ENCODE assay signal across 8 cellular contexts in genomic region chr16:87956169-87956770, GRCh38. TPM values are rescaled to one million over a fixed set of nuclear protein-coding genes. Genes with fewer than 3 reads are reported as not detected.
DNase-seq lines count a peak whose midpoint lies in the region; ATAC-seq and TF ChIP-seq lines count a peak whose summit lies in the region.

No MANE protein-coding gene starts in this region.

- H3K27me3 ChIP-seq in heart left ventricle, result no peaks in the 10 kb centered on the region

- 21 to 37% (median 29%) methylated on average over 11 to 13 of the region's 13 CpGs for WGBS in heart left ventricle, 4 donors

- H3K9me3 ChIP-seq in heart left ventricle, result no peaks in the 10 kb centered on the region

- DNase-seq in NOMO-1 (lab: John Stamatoyannopoulos, UW; ENCODE audit: unreplicated experiment in 2 of 2), result peak; percentile 46 to 76
- peak; percentile 72 for DNase-seq in activated T-helper 1 cell treated with anti-CD3 and anti-CD28 coated beads, Interleukin-12 subunit alpha, Interleukin-12 subunit beta, Interleukin-2, Interleukin-4 antibody, amounts not matched to agents 30 ng/mL and 10 ng/mL and 1 ng/mL, durations not matched to agents 14 hours and 24 hours and 36 hours (ENCODE audit: low spot score)
- DNase-seq in heart left ventricle, result peak; percentile 62 to 72 (median 68)
- peak; percentile 43 to 47 for DNase-seq in stimulated activated CD4-positive, alpha-beta T cell treated with anti-CD3 and anti-CD28 coated beads, Interleukin-1b, Interleukin-23, amount 100 ng/mL, for 4 hours (ENCODE audit: low read depth in 2 of 2)
- no peak for DNase-seq in GOT3 (lab: John Stamatoyannopoulos, UW)
- DNase-seq in NCI-H69 (lab: John Stamatoyannopoulos, UW), result no peak
- no peak for DNase-seq in NCI-H1436 treated with DMSO at 0.1 percent for 48 hours (lab: John Stamatoyannopoulos, UW)

- peak overlapping the region; percentile 78 for H3K4me3 Mint-ChIP-seq in activated T-helper 1 cell treated with anti-CD3 and anti-CD28 coated beads, Interleukin-12 subunit alpha, Interleukin-12 subunit beta, Interleukin-2, Interleukin-4 antibody, amounts not matched to agents 30 ng/mL and 10 ng/mL and 1 ng/mL, durations not matched to agents 14 hours and 24 hours and 36 hours

- H3K4me1 Mint-ChIP-seq in activated T-helper 1 cell treated with anti-CD3 and anti-CD28 coated beads, Interleukin-12 subunit alpha, Interleukin-12 subunit beta, Interleukin-2, Interleukin-4 antibody, amounts not matched to agents 30 ng/mL and 10 ng/mL and 1 ng/mL, durations not matched to agents 14 hours and 24 hours and 36 hours (ENCODE audit: low read depth), result peaks cover 62% of the 10 kb centered on the region

- no peak for TF ChIP-seq POLR2A in heart left ventricle (IDR thresholded peaks at IDR 0.05)

- H3K27me3 Mint-ChIP-seq in activated T-helper 1 cell treated with anti-CD3 and anti-CD28 coated beads, Interleukin-12 subunit alpha, Interleukin-12 subunit beta, Interleukin-2, Interleukin-4 antibody, amounts not matched to agents 30 ng/mL and 10 ng/mL and 1 ng/mL, durations not matched to agents 14 hours and 24 hours and 36 hours (ENCODE audit: insufficient read depth), result no peaks in the 10 kb centered on the region

- peaks cover 0 to 74% (median 39%) of the 10 kb centered on the region in 12 donors for H3K4me1 ChIP-seq in heart left ventricle

- peaks cover 27% of the 10 kb centered on the region for H3K36me3 Mint-ChIP-seq in activated T-helper 1 cell treated with anti-CD3 and anti-CD28 coated beads, Interleukin-12 subunit alpha, Interleukin-12 subunit beta, Interleukin-2, Interleukin-4 antibody, amounts not matched to agents 30 ng/mL and 10 ng/mL and 1 ng/mL, durations not matched to agents 14 hours and 24 hours and 36 hours (ENCODE audit: low read depth)

- H3K36me3 ChIP-seq in heart left ventricle, result peaks cover 0 to 9% (median 0%) of the 10 kb centered on the region in 9 donors

- H3K4me3 ChIP-seq in heart left ventricle, result peak overlapping the region in 7 of 12 donors; percentile 21 to 44 (median 36)

- H3K9me3 Mint-ChIP-seq in activated T-helper 1 cell treated with anti-CD3 and anti-CD28 coated beads, Interleukin-12 subunit alpha, Interleukin-12 subunit beta, Interleukin-2, Interleukin-4 antibody, amounts not matched to agents 30 ng/mL and 10 ng/mL and 1 ng/mL, durations not matched to agents 14 hours and 24 hours and 36 hours, result no peaks in the 10 kb centered on the region

- peak overlapping the region; percentile 19 to 99 (median 56) for H3K27ac ChIP-seq in heart left ventricle

- intact Hi-C loops in activated T-helper 1 cell treated with anti-CD3 and anti-CD28 coated beads, Interleukin-12 subunit alpha, Interleukin-12 subunit beta, Interleukin-2, Interleukin-4 antibody, amounts not matched to agents 30 ng/mL and 10 ng/mL and 1 ng/mL, durations not matched to agents 14 hours and 24 hours and 36 hours (cut with micrococcal nuclease), result loop anchor here (1.0 to 10.0 kb wide), 5 partner anchors 25 to 749 kb away; partner anchors contain the start of genes CTU2 and RNF166
- intact Hi-C loops in heart left ventricle (cut with DNase I), result loop anchor here in 1 of 10 donors (10.0 kb wide), 1 partner anchor 579 kb away; no protein-coding TSS in a partner anchor

- TF ChIP-seq CTCF in heart left ventricle (IDR thresholded peaks at IDR 0.05), result no peak

- ATAC-seq in GM19023 (IDR thresholded peaks at IDR 0.05; ENCODE audit: unreplicated experiment) (peak; percentile 33), heart left ventricle (peak; percentile 2 to 66 (median 13))

- peak overlapping the region; percentile 98 for H3K27ac Mint-ChIP-seq in activated T-helper 1 cell treated with anti-CD3 and anti-CD28 coated beads, Interleukin-12 subunit alpha, Interleukin-12 subunit beta, Interleukin-2, Interleukin-4 antibody, amounts not matched to agents 30 ng/mL and 10 ng/mL and 1 ng/mL, durations not matched to agents 14 hours and 24 hours and 36 hours

RNA-seq across cellular contexts. Expression of gene BANP, which starts 5.0 kb away (rescaled TPM):
- 35.4 and 35.5 TPM in 2 replicates for total RNA-seq in activated T-helper 1 cell treated with anti-CD3 and anti-CD28 coated beads, Interleukin-12 subunit alpha, Interleukin-12 subunit beta, Interleukin-2, Interleukin-4 antibody, amounts not matched to agents 30 ng/mL and 10 ng/mL and 1 ng/mL, durations not matched to agents 14 hours and 24 hours and 36 hours
- total RNA-seq in heart left ventricle, result 10 to 100 TPM; 11.9 to 20.7 (median 14.3) TPM
- polyA plus RNA-seq in heart left ventricle, result 1 to 10 TPM; 7.2 to 9.2 TPM

RNA-seq across cellular contexts. Expression of gene CA5A, which starts 19.9 kb away (rescaled TPM):
- total RNA-seq in activated T-helper 1 cell treated with anti-CD3 and anti-CD28 coated beads, Interleukin-12 subunit alpha, Interleukin-12 subunit beta, Interleukin-2, Interleukin-4 antibody, amounts not matched to agents 30 ng/mL and 10 ng/mL and 1 ng/mL, durations not matched to agents 14 hours and 24 hours and 36 hours, result 0.13 TPM in 1 of 2 replicates, not detected in the other
- total RNA-seq in heart left ventricle, result under 1 TPM in 2 of 9 donors, not detected in 7; 0.25 to 0.44 TPM
- under 1 TPM in 1 of 2 donors, not detected in 1; 0.08 TPM for polyA plus RNA-seq in heart left ventricle

Comparison
In these comparisons a context has a peak if more than half of its experiments do, and no peak if none do; other contexts are left out.
1. DNase-seq: peak in NOMO-1 (2 of 2), activated T-helper 1 cell treated with anti-CD3 and anti-CD28 coated beads, Interleukin-12 subunit alpha, Interleukin-12 subunit beta, Interleukin-2, Interleukin-4 antibody, amounts not matched to agents 30 ng/mL and 10 ng/mL and 1 ng/mL, durations not matched to agents 14 hours and 24 hours and 36 hours (single experiment), heart left ventricle (5 of 5) and stimulated activated CD4-positive, alpha-beta T cell treated with anti-CD3 and anti-CD28 coated beads, Interleukin-1b, Interleukin-23, amount 100 ng/mL, for 4 hours (2 of 2); none in GOT3 (single experiment), NCI-H69 (single experiment) and NCI-H1436 treated with DMSO at 0.1 percent for 48 hours (single experiment).